ENCODE assay signal across 13 cellular contexts in genomic region chr2:111176388-111176787, GRCh38.
"Had no signal": no experiment of that assay in that cellular context is flagged by ENCODE, and none has a peak within 500 bp of the region (broad histone marks: within the 10 kb centered on the region; RNA-seq: fewer than 3 reads in every experiment).

No MANE protein-coding gene starts in this region.

- H3K4me1 ChIP-seq: tibial artery had no signal

- H3K27ac ChIP-seq: esophagus muscularis mucosa, tibial artery, vagina had no signal

- H3K4me3 ChIP-seq: esophagus muscularis mucosa, tibial artery, vagina had no signal

- H3K4me3 Mint-ChIP-seq: activated B cell treated with CpG ODN at 0.5 μM for 24 hours; activated CD4-positive, alpha-beta T cell treated with anti-CD3 and anti-CD28 coated beads, Interleukin-2, amount 10 ng/mL, durations not matched to agents 24 days and 14 days; activated naive CD4-positive, alpha-beta T cell treated with anti-CD3 and anti-CD28 coated beads for 36 hours; activated T-helper 17 cell treated with anti-CD3 and anti-CD28 coated beads, Interleukin-2, amount 50 U/mL, for 72 hours; T-helper 17 cell had no signal

- H3K36me3 ChIP-seq: esophagus muscularis mucosa, tibial artery, vagina had no signal

- H3K27me3 ChIP-seq: esophagus muscularis mucosa, tibial artery, vagina had no signal

- H3K4me1 Mint-ChIP-seq: activated B cell treated with CpG ODN at 0.5 μM for 24 hours; activated T-helper 17 cell treated with anti-CD3 and anti-CD28 coated beads, Interleukin-2, amount 50 U/mL, for 72 hours had no signal

- H3K27ac Mint-ChIP-seq: activated B cell treated with CpG ODN at 0.5 μM for 24 hours; activated CD4-positive, alpha-beta T cell treated with anti-CD3 and anti-CD28 coated beads, Interleukin-2, amount 10 ng/mL, durations not matched to agents 24 days and 14 days; activated naive CD4-positive, alpha-beta T cell treated with anti-CD3 and anti-CD28 coated beads for 36 hours; activated T-helper 17 cell treated with anti-CD3 and anti-CD28 coated beads, Interleukin-2, amount 50 U/mL, for 72 hours; T-helper 17 cell had no signal

- DNase-seq: activated B cell treated with CpG ODN at 0.5 μM for 24 hours; activated CD4-positive, alpha-beta T cell treated with anti-CD3 and anti-CD28 coated beads, Interleukin-2, amount 10 ng/mL, durations not matched to agents 24 days and 14 days; activated naive CD4-positive, alpha-beta T cell treated with anti-CD3 and anti-CD28 coated beads for 36 hours; activated T-cell treated with anti-CD3 and anti-CD28 coated beads for 4 hours; left colon; mesenchymal stem cell; stimulated activated CD4-positive, alpha-beta T cell treated with anti-CD3 and anti-CD28 coated beads, Interleukin-15, amount 100 ng/mL, for 24 hours; stimulated activated CD4-positive, alpha-beta T cell treated with anti-CD3 and anti-CD28 coated beads, Interleukin-4, amount 100 ng/mL, for 24 hours; T-helper 17 cell had no signal

- H3K9me3 Mint-ChIP-seq: activated B cell treated with CpG ODN at 0.5 μM for 24 hours; activated CD4-positive, alpha-beta T cell treated with anti-CD3 and anti-CD28 coated beads, Interleukin-2, amount 10 ng/mL, durations not matched to agents 24 days and 14 days; activated naive CD4-positive, alpha-beta T cell treated with anti-CD3 and anti-CD28 coated beads for 36 hours; activated T-helper 17 cell treated with anti-CD3 and anti-CD28 coated beads, Interleukin-2, amount 50 U/mL, for 72 hours had no signal

- H3K9me3 ChIP-seq: esophagus muscularis mucosa, tibial artery, vagina had no signal
